ENCODE assay signal across 1 cellular context in the genomic region with DNA sequence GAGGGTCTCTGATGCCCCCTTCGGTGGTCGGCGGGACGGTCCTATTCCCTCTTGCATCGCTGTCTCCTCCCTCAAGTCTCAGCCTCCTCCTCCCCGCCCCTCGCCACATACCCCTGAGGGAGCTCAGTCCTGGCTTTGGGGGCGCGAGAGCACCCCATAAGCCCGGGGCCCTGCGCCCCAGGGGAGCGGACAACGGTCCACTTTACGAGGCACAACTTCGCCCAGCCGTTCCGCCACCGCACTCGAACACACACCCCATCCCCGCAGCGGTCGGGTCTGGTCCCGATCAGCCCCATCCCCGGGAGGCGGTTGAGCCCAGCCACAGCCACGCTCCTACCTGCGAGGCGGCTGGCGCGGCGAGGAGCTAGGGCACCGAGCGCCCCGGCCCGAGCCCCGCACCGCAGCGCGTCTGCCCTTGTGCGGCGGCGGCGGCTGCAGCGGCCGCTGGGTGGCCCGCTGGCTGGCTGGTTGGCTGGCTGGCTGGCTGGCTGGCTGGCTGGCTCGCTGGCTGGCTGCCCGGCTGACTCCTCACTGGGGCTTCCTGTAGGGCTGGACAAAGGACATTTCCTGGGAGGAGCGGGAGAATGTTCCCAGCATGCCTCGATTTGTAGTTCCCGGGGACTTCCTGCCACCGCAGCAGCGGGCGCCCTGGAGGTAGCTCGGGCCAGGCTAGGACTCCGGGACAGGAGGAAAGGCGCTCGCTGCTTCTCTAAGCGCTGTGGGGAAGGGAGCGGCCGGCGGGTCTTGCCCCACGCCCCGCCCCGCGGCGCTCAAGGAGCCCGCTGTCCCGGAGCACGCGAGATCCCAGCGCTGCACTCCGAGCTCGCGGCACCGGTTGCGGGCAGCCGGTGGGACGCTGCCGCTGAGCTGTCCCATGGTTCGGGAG.
TF ChIP-seq lines count a peak whose summit lies in the region.

ZNF697 (minus strand) TSS at position 533 of the 886 bp plus-strand sequence. CDS start 22,166 bp downstream, outside the sequence.

TF ChIP-seq in HepG2, 621 proteins besides CTCF, POLR2A, EP300 and RAD21 (continued from another document and continues in another):
- peak; percentile 65 for TF ChIP-seq ARNT2 (CRISPR knock-in tag; IDR thresholded peaks at IDR 0.05; ENCODE audit: low read depth)
- TF ChIP-seq ZNF598 (CRISPR knock-in tag; IDR thresholded peaks at IDR 0.05; ENCODE audit: borderline replicate concordance) = 0 out of 2 replicates have a peak, but pooled peaks have one; percentile 33
- TF ChIP-seq, protein P1, sequence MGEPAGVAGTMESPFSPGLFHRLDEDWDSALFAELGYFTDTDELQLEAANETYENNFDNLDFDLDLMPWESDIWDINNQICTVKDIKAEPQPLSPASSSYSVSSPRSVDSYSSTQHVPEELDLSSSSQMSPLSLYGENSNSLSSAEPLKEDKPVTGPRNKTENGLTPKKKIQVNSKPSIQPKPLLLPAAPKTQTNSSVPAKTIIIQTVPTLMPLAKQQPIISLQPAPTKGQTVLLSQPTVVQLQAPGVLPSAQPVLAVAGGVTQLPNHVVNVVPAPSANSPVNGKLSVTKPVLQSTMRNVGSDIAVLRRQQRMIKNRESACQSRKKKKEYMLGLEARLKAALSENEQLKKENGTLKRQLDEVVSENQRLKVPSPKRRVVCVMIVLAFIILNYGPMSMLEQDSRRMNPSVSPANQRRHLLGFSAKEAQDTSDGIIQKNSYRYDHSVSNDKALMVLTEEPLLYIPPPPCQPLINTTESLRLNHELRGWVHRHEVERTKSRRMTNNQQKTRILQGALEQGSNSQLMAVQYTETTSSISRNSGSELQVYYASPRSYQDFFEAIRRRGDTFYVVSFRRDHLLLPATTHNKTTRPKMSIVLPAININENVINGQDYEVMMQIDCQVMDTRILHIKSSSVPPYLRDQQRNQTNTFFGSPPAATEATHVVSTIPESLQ (CRISPR knock-in tag; conservative IDR thresholded peaks at IDR 0.05) = no peak
- peak; percentile 10; the same call in 1 of the 2 replicates for TF ChIP-seq ZNF331 (CRISPR knock-in tag; IDR thresholded peaks at IDR 0.05)
- TF ChIP-seq ZGPAT (CRISPR knock-in tag; IDR thresholded peaks at IDR 0.05) = peak; percentile 50; the same call in 1 of the 2 replicates
- TF ChIP-seq, protein P2, sequence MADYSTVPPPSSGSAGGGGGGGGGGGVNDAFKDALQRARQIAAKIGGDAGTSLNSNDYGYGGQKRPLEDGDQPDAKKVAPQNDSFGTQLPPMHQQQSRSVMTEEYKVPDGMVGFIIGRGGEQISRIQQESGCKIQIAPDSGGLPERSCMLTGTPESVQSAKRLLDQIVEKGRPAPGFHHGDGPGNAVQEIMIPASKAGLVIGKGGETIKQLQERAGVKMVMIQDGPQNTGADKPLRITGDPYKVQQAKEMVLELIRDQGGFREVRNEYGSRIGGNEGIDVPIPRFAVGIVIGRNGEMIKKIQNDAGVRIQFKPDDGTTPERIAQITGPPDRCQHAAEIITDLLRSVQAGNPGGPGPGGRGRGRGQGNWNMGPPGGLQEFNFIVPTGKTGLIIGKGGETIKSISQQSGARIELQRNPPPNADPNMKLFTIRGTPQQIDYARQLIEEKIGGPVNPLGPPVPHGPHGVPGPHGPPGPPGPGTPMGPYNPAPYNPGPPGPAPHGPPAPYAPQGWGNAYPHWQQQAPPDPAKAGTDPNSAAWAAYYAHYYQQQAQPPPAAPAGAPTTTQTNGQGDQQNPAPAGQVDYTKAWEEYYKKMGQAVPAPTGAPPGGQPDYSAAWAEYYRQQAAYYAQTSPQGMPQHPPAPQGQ (CRISPR knock-in tag; IDR thresholded peaks at IDR 0.05; ENCODE audit: borderline replicate concordance) = no peak
- peak; percentile 15; the same call in 1 of the 2 replicates for TF ChIP-seq HDAC1 (CRISPR knock-in tag; IDR thresholded peaks at IDR 0.05)
- peak; percentile 53 for TF ChIP-seq ZNF160 (CRISPR knock-in tag; IDR thresholded peaks at IDR 0.05)
- TF ChIP-seq CCDC6 (CRISPR knock-in tag; IDR thresholded peaks at IDR 0.05) = peak; percentile 88
- TF ChIP-seq RELA (CRISPR knock-in tag; IDR thresholded peaks at IDR 0.05) = 0 out of 2 replicates have a peak, but pooled peaks have one; percentile 30
- peak; percentile 49; the same call in 1 of the 2 replicates for TF ChIP-seq MAX (IDR thresholded peaks at IDR 0.05)
- peak; percentile 80 for TF ChIP-seq ZNF430 (CRISPR knock-in tag; IDR thresholded peaks at IDR 0.05)
- no peak for TF ChIP-seq ZNF550 (CRISPR knock-in tag; IDR thresholded peaks at IDR 0.05; ENCODE audit: borderline replicate concordance)
- TF ChIP-seq SKI (IDR thresholded peaks at IDR 0.05; ENCODE audit: partially characterized antibody) = peak; percentile 98
- TF ChIP-seq ZFYVE20 (CRISPR knock-in tag; IDR thresholded peaks at IDR 0.05; ENCODE audit: borderline replicate concordance, low read depth) = no peak
- no peak for TF ChIP-seq ZNF441 (CRISPR knock-in tag; IDR thresholded peaks at IDR 0.05; ENCODE audit: borderline replicate concordance)
- TF ChIP-seq MYC (CRISPR knock-in tag; IDR thresholded peaks at IDR 0.05; ENCODE audit: borderline replicate concordance) = peak; percentile 37; the same call in 1 of the 2 replicates
- TF ChIP-seq, protein P3, sequence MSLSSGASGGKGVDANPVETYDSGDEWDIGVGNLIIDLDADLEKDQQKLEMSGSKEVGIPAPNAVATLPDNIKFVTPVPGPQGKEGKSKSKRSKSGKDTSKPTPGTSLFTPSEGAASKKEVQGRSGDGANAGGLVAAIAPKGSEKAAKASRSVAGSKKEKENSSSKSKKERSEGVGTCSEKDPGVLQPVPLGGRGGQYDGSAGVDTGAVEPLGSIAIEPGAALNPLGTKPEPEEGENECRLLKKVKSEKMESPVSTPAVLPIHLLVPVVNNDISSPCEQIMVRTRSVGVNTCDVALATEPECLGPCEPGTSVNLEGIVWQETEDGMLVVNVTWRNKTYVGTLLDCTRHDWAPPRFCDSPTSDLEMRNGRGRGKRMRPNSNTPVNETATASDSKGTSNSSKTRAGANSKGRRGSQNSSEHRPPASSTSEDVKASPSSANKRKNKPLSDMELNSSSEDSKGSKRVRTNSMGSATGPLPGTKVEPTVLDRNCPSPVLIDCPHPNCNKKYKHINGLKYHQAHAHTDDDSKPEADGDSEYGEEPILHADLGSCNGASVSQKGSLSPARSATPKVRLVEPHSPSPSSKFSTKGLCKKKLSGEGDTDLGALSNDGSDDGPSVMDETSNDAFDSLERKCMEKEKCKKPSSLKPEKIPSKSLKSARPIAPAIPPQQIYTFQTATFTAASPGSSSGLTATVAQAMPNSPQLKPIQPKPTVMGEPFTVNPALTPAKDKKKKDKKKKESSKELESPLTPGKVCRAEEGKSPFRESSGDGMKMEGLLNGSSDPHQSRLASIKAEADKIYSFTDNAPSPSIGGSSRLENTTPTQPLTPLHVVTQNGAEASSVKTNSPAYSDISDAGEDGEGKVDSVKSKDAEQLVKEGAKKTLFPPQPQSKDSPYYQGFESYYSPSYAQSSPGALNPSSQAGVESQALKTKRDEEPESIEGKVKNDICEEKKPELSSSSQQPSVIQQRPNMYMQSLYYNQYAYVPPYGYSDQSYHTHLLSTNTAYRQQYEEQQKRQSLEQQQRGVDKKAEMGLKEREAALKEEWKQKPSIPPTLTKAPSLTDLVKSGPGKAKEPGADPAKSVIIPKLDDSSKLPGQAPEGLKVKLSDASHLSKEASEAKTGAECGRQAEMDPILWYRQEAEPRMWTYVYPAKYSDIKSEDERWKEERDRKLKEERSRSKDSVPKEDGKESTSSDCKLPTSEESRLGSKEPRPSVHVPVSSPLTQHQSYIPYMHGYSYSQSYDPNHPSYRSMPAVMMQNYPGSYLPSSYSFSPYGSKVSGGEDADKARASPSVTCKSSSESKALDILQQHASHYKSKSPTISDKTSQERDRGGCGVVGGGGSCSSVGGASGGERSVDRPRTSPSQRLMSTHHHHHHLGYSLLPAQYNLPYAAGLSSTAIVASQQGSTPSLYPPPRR (CRISPR knock-in tag; IDR thresholded peaks at IDR 0.05; ENCODE audit: borderline replicate concordance) = peak; percentile 53; the same call in 1 of the 2 replicates
- peak; percentile 81 for TF ChIP-seq SAP130 (CRISPR knock-in tag; IDR thresholded peaks at IDR 0.05; ENCODE audit: low read depth)
- TF ChIP-seq PBX3 (CRISPR knock-in tag; IDR thresholded peaks at IDR 0.05; ENCODE audit: borderline replicate concordance) = peak; percentile 67; the same call in 1 of the 2 replicates
- TF ChIP-seq ZNF784 (CRISPR knock-in tag; IDR thresholded peaks at IDR 0.05; ENCODE audit: borderline replicate concordance) = peak; percentile 53; the same call in 1 of the 2 replicates
- TF ChIP-seq ZNF276 (CRISPR knock-in tag; IDR thresholded peaks at IDR 0.05; ENCODE audit: low read depth) = peak; percentile 44; the same call in 1 of the 2 replicates
- TF ChIP-seq, protein P4, sequence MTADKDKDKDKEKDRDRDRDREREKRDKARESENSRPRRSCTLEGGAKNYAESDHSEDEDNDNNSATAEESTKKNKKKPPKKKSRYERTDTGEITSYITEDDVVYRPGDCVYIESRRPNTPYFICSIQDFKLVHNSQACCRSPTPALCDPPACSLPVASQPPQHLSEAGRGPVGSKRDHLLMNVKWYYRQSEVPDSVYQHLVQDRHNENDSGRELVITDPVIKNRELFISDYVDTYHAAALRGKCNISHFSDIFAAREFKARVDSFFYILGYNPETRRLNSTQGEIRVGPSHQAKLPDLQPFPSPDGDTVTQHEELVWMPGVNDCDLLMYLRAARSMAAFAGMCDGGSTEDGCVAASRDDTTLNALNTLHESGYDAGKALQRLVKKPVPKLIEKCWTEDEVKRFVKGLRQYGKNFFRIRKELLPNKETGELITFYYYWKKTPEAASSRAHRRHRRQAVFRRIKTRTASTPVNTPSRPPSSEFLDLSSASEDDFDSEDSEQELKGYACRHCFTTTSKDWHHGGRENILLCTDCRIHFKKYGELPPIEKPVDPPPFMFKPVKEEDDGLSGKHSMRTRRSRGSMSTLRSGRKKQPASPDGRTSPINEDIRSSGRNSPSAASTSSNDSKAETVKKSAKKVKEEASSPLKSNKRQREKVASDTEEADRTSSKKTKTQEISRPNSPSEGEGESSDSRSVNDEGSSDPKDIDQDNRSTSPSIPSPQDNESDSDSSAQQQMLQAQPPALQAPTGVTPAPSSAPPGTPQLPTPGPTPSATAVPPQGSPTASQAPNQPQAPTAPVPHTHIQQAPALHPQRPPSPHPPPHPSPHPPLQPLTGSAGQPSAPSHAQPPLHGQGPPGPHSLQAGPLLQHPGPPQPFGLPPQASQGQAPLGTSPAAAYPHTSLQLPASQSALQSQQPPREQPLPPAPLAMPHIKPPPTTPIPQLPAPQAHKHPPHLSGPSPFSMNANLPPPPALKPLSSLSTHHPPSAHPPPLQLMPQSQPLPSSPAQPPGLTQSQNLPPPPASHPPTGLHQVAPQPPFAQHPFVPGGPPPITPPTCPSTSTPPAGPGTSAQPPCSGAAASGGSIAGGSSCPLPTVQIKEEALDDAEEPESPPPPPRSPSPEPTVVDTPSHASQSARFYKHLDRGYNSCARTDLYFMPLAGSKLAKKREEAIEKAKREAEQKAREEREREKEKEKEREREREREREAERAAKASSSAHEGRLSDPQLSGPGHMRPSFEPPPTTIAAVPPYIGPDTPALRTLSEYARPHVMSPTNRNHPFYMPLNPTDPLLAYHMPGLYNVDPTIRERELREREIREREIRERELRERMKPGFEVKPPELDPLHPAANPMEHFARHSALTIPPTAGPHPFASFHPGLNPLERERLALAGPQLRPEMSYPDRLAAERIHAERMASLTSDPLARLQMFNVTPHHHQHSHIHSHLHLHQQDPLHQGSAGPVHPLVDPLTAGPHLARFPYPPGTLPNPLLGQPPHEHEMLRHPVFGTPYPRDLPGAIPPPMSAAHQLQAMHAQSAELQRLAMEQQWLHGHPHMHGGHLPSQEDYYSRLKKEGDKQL (CRISPR knock-in tag; IDR thresholded peaks at IDR 0.05; ENCODE audit: low read depth) = no peak
- no peak for TF ChIP-seq WIZ (CRISPR knock-in tag; IDR thresholded peaks at IDR 0.05)
- TF ChIP-seq NAIF1 (CRISPR knock-in tag; IDR thresholded peaks at IDR 0.05; ENCODE audit: borderline replicate concordance) = no peak
- TF ChIP-seq HES4 (CRISPR knock-in tag; IDR thresholded peaks at IDR 0.05; ENCODE audit: borderline replicate concordance) = peak; percentile 19; the same call in 1 of the 2 replicates
- TF ChIP-seq KMT2B (CRISPR knock-in tag; IDR thresholded peaks at IDR 0.05) = peak; percentile 28; the same call in 1 of the 2 replicates
- peak; percentile 58 for TF ChIP-seq TOPORS (CRISPR knock-in tag; IDR thresholded peaks at IDR 0.05)
- peak; percentile 63 for TF ChIP-seq SALL1 (CRISPR knock-in tag; IDR thresholded peaks at IDR 0.05)
- TF ChIP-seq GABPA (IDR thresholded peaks at IDR 0.05; ENCODE audit: low read depth, low read length) = peak; percentile 77
- TF ChIP-seq GABPA (CRISPR knock-in tag; IDR thresholded peaks at IDR 0.05; ENCODE audit: low read depth) = peak; percentile 93
